ENCODE assay signal across 13 cellular contexts in genomic region chr9:136023401-136024225, GRCh38.
DNase-seq lines count a peak whose midpoint lies in the region; ATAC-seq, FAIRE-seq and TF ChIP-seq lines count a peak whose summit lies in the region.
"Had no signal": no experiment of that assay in that cellular context is flagged by ENCODE, and none has a peak within 500 bp of the region (broad histone marks: within the 10 kb centered on the region; RNA-seq: fewer than 3 reads in every experiment).

No MANE protein-coding gene starts in this region.

- peak overlapping the region; percentile 36 for H4K8ac ChIP-seq in H1 (ENCODE audit: extremely low read depth, insufficient read depth, low read length)

- H3K4me2 ChIP-seq in mammary epithelial cell (ENCODE audit: insufficient read depth, low read depth, low read length) = no peak overlapping the region
- H3K4me2 ChIP-seq in H1 (ENCODE audit: insufficient read depth in 1 of 2, low read depth in 2 of 2, low read length in 2 of 2) = no peak overlapping the region

- peak overlapping the region; percentile 67; the same call in 1 of the 2 replicates for H2BK20ac ChIP-seq in H1 (ENCODE audit: low read length)

- H3K4me1 Mint-ChIP-seq in MCF 10A (ENCODE audit: insufficient read depth, unreplicated experiment) = no peaks in the 10 kb centered on the region

- TF ChIP-seq POLR2A in H1 (IDR thresholded peaks at IDR 0.05; ENCODE audit: control extremely low read depth in 1 of 2, low read depth in 2 of 2, low read length in 2 of 2) (no peak), GM12891 (IDR thresholded peaks at IDR 0.05; ENCODE audit: low read depth, low read length) (no peak)

- no peak for ATAC-seq in stimulated activated naive CD8-positive, alpha-beta T cell treated with anti-CD3 and anti-CD28 coated beads, Interleukin-15, Interleukin-2, amounts not matched to agents 100 U/mL and 50 U/mL, for 24 hours

- H3K4ac ChIP-seq in H1 (replicated peaks; ENCODE audit: insufficient read length, low read depth, low read length) = no peak overlapping the region

- no peak overlapping the region for H2AFZ ChIP-seq in mammary epithelial cell (ENCODE audit: low read depth, low read length)
- H2AFZ ChIP-seq in H1 (ENCODE audit: low read length) = no peak overlapping the region

- no peak overlapping the region for H3K4me3 Mint-ChIP-seq in MCF 10A (ENCODE audit: unreplicated experiment)
- H3K4me3 Mint-ChIP-seq: CD4-positive, alpha-beta T cell had no signal

- no peak overlapping the region for H4K91ac ChIP-seq in H1 (replicated peaks; ENCODE audit: insufficient read length, low read length)

- peaks cover 78% of the 10 kb centered on the region for H3K79me2 ChIP-seq in mammary epithelial cell (ENCODE audit: insufficient read depth, low read length)
- peaks cover 0 to 4% of the 10 kb centered on the region in 2 experiments; a peak in 3 of 4 replicates for H3K79me2 ChIP-seq in H1 (ENCODE audit: control insufficient read depth in 1 of 2, insufficient read depth in 2 of 2, low read length in 2 of 2)

- peaks cover 14% of the 10 kb centered on the region for H3K79me1 ChIP-seq in H1 (ENCODE audit: low read depth, low read length)

- peak overlapping the region; percentile 100 for H2AK5ac ChIP-seq in H1 (ENCODE audit: low read depth, low read length)

- H3K18ac ChIP-seq in H1 (ENCODE audit: extremely low read depth, low read length) = no peak overlapping the region

- H3K23me2 ChIP-seq in H1 (ENCODE audit: low read depth, low read length) = peaks cover 5% of the 10 kb centered on the region; the same call in 1 of the 2 replicates

- H3K14ac ChIP-seq in H1 (ENCODE audit: insufficient read length) = no peak overlapping the region

- peak overlapping the region; percentile 47; the same call in 1 of the 2 replicates for H2BK5ac ChIP-seq in H1 (ENCODE audit: low read depth, low read length)

- no peaks in the 10 kb centered on the region for H3K4me1 ChIP-seq in mammary epithelial cell (ENCODE audit: insufficient read depth, low read length)
- H3K4me1 ChIP-seq in H1 (replicated peaks in 1 of 4; ENCODE audit: control insufficient read depth in 3 of 4, insufficient read depth in 4 of 4, low read length in 3 of 4) = peaks cover 4 to 18% (median 13%) of the 10 kb centered on the region in 4 experiments

- peak overlapping the region; percentile 96 for H2BK12ac ChIP-seq in H1 (ENCODE audit: low read depth, low read length)

- H4K5ac ChIP-seq in H1 (ENCODE audit: insufficient read length, low read depth, low read length) = no peak overlapping the region

- 82% methylated on average over 14 of the region's 17 CpGs for WGBS in mammary epithelial cell (ENCODE audit: low coverage, missing lambda C conversion rate)
- 90% methylated on average over 16 of the region's 17 CpGs; no CpG with 5 or more reads in 1 of the 2 experiments for WGBS in H1 (ENCODE audit: extremely low coverage in 1 of 2, insufficient coverage in 1 of 2, insufficient read length in 1 of 2, insufficient replicate concordance in 2 of 2, low coverage in 1 of 2, low lambda C conversion rate in 2 of 2, missing lambda C conversion rate in 1 of 2), 2 experiments

- peaks cover 16% of the 10 kb centered on the region for H3K36me3 Mint-ChIP-seq in MCF 10A (ENCODE audit: insufficient read depth, unreplicated experiment)

- CTCF ChIA-PET in mammary epithelial cell (lab: Charles Lee; ENCODE audit: low non-redundant PET) (interaction anchor here (0.6 kb wide), 1 partner anchor 57 kb away, joined by 3 read pairs; no protein-coding TSS in a partner anchor), MCF 10A (lab: Yijun Ruan, JAX) (interaction anchor here (0.8 kb wide), 2 partner anchors 24 to 98 kb away, joined by 3 read pairs; no protein-coding TSS in a partner anchor), H1 (lab: Charles Lee; ENCODE audit: partially characterized antibody) (interaction anchor here (0.8 to 1.6 kb wide), 3 partner anchors 24 to 98 kb away, joined by 3 to 5 read pairs (median 3); no protein-coding TSS in a partner anchor)

- POLR2A ChIA-PET in MCF 10A (lab: Yijun Ruan, JAX) = interaction anchor here (0.6 to 0.7 kb wide), 2 partner anchors 23 to 77 kb away, joined by 3 to 4 read pairs; no protein-coding TSS in a partner anchor
- POLR2A ChIA-PET in H1 (lab: Charles Lee; ENCODE audit: partially characterized antibody) = interaction anchor here (1.3 kb wide), 1 partner anchor 88 kb away, joined by 3 read pairs; no protein-coding TSS in a partner anchor

- peak overlapping the region; percentile 66; the same call in 1 of the 2 replicates for H2BK15ac ChIP-seq in H1 (ENCODE audit: low read length)

- no peak overlapping the region for H3K9ac ChIP-seq in mammary epithelial cell (ENCODE audit: insufficient read depth, low read length)
- H3K9ac ChIP-seq in H1 (replicated peaks in 1 of 4; ENCODE audit: extremely low read depth in 1 of 4, low read depth in 3 of 4, low read length in 3 of 4) = no peak overlapping the region; a peak in 1 of 7 replicates

- H3K36me3 ChIP-seq in mammary epithelial cell (ENCODE audit: insufficient read depth, low read length) = no peaks in the 10 kb centered on the region
- H3K36me3 ChIP-seq in H1 (ENCODE audit: control insufficient read depth in 2 of 4, insufficient read depth in 4 of 4, low read length in 3 of 4) = no peaks in the 10 kb centered on the region; a peak in 1 of 8 replicates
- peaks cover 2% of the 10 kb centered on the region; the same call in 1 of the 2 replicates for H3K36me3 ChIP-seq in MG63

- FAIRE-seq in H1 (lab: Jason Lieb, UNC) (no peak), GM12891 (lab: Jason Lieb, UNC) (no peak)
- FAIRE-seq: GM12892 had no signal

- H3K9me3 ChIP-seq in mammary epithelial cell (replicated peaks; ENCODE audit: insufficient read depth, low read length) (no peaks in the 10 kb centered on the region), H1 (ENCODE audit: insufficient read depth in 2 of 2, low read depth in 1 of 2, low read length in 1 of 2) (peaks cover 0 to 3% of the 10 kb centered on the region in 2 experiments; a peak in 1 of 4 replicates), MG63 (no peaks in the 10 kb centered on the region)

- no peaks in the 10 kb centered on the region for H3K27me3 Mint-ChIP-seq in MCF 10A (ENCODE audit: insufficient read depth, unreplicated experiment)
- H3K27me3 Mint-ChIP-seq: CD4-positive, alpha-beta T cell had no signal

- H3K23ac ChIP-seq in H1 (ENCODE audit: insufficient read length) = no peak overlapping the region

- H3K4me3 ChIP-seq in mammary epithelial cell (replicated peaks in 1 of 3; ENCODE audit: insufficient read depth in 1 of 3, low read depth in 2 of 3, low read length in 3 of 3) = no peak overlapping the region
- no peak overlapping the region for H3K4me3 ChIP-seq in H1 (ENCODE audit: extremely low read depth in 1 of 4, insufficient read depth in 2 of 4, low read depth in 3 of 4, low read length in 4 of 4)
- no peak overlapping the region for H3K4me3 ChIP-seq in MG63

- H3K56ac ChIP-seq in H1 (replicated peaks; ENCODE audit: insufficient read length, low read depth, low read length) = no peak overlapping the region

- in situ Hi-C loops in mammary epithelial cell (cut with MboI; ENCODE audit: low sequenced_read_pairs in 2 of 2) = no loop called here

- DNase-seq in mammary epithelial cell (peak; percentile 11), MCF 10A (ENCODE audit: unreplicated experiment) (no peak), H1 (ENCODE audit: low read depth in 1 of 2, low spot score in 2 of 2) (peak in 1 of 2 experiments; percentile 43), mucosa of gallbladder (ENCODE audit: low spot score) (peak; percentile 30), GM12891 (ENCODE audit: insufficient read length, low spot score) (no peak), NCI-H1092 treated with DMSO at 0.1 percent for 48 hours (lab: John Stamatoyannopoulos, UW) (no peak), MG63 (no peak)
- no peak for DNase-seq in stimulated activated naive CD8-positive, alpha-beta T cell treated with anti-CD3 and anti-CD28 coated beads, Interleukin-15, Interleukin-2, amounts not matched to agents 100 U/mL and 50 U/mL, for 24 hours
- DNase-seq: activated CD4-positive, alpha-beta T cell treated with anti-CD3 and anti-CD28 coated beads for 4 hours; CD4-positive, alpha-beta T cell; NCI-H146; occipital lobe had no signal

- H4K20me1 ChIP-seq in mammary epithelial cell (ENCODE audit: insufficient read depth, low read length) (no peaks in the 10 kb centered on the region), H1 (replicated peaks in 1 of 2; ENCODE audit: control insufficient read depth in 1 of 2, insufficient read depth in 2 of 2, low read length in 2 of 2) (peaks cover 0 to 6% of the 10 kb centered on the region in 2 experiments)

- BruUV-seq in mammary epithelial cell (replicated peaks; lab: Mats Ljungman, UMichigan) = no TSS peak
- no TSS peak for BruUV-seq in MCF 10A (replicated peaks; lab: Mats Ljungman, UMichigan)

- intact Hi-C loops in mammary epithelial cell (cut with micrococcal nuclease) (no loop called here), MCF 10A (cut with micrococcal nuclease) (no loop called here)

- no peak overlapping the region for H3K27ac ChIP-seq in mammary epithelial cell (ENCODE audit: insufficient read depth, low read depth, low read length)
- H3K27ac ChIP-seq in H1 (ENCODE audit: low read depth, low read length) = peak overlapping the region; percentile 33; the same call in 1 of the 2 replicates

- H3K9me3 Mint-ChIP-seq in MCF 10A (ENCODE audit: unreplicated experiment) = no peaks in the 10 kb centered on the region

- TF ChIP-seq CTCF in mammary epithelial cell (conservative IDR thresholded peaks at IDR 0.05 in 1 of 2, IDR thresholded peaks at IDR 0.05 in 1 of 2; ENCODE audit: extremely low read depth in 1 of 2, insufficient read depth in 1 of 2, low read depth in 1 of 2, low read length in 2 of 2) = no peak
- no peak for TF ChIP-seq CTCF in MCF 10A (IDR thresholded peaks at IDR 0.05; ENCODE audit: unreplicated experiment)
- no peak for TF ChIP-seq CTCF in H1 (IDR thresholded peaks at IDR 0.05; ENCODE audit: control extremely low read depth in 1 of 3, insufficient read depth in 1 of 3, low read depth in 1 of 3, low read length in 3 of 3)

- no peak overlapping the region for H2BK120ac ChIP-seq in H1 (replicated peaks; ENCODE audit: low read depth, low read length)

- H3K27me3 ChIP-seq in mammary epithelial cell (ENCODE audit: insufficient read depth, low read length) (no peaks in the 10 kb centered on the region), H1 (replicated peaks in 1 of 4; ENCODE audit: control insufficient read depth in 3 of 4, extremely low read depth in 1 of 4, insufficient read depth in 3 of 4, low read length in 3 of 4) (no peaks in the 10 kb centered on the region; a peak in 1 of 7 replicates), MG63 (no peaks in the 10 kb centered on the region)

- H3K27ac Mint-ChIP-seq in MCF 10A (ENCODE audit: low read depth, unreplicated experiment) = no peak overlapping the region
- H3K27ac Mint-ChIP-seq: CD4-positive, alpha-beta T cell had no signal

- TF ChIP-seq RAD21 in H1 (IDR thresholded peaks at IDR 0.05 in 1 of 2, conservative IDR thresholded peaks at IDR 0.05 in 1 of 2; ENCODE audit: low read depth in 2 of 2, low read length in 2 of 2) = no peak

- dilution Hi-C loops in mammary epithelial cell (cut with HindIII; ENCODE audit: low sequenced_read_pairs) = no loop called here

- no peak for TF ChIP-seq EP300 in H1 (IDR thresholded peaks at IDR 0.05; ENCODE audit: borderline replicate concordance in 1 of 2, low read depth in 2 of 2, low read length in 2 of 2)

TF ChIP-seq in GM12891, 5 proteins besides CTCF, POLR2A, EP300 and RAD21 (continues in another document):
- TF ChIP-seq POU2F2 (IDR thresholded peaks at IDR 0.05; ENCODE audit: low read depth, low read length) (no peak), PAX5 (IDR thresholded peaks at IDR 0.05; ENCODE audit: insufficient read depth, low read length, severe bottlenecking) (no peak)

Comparison
In these comparisons a context has a peak if more than half of its experiments do, and no peak if none do; other contexts are left out.
1. DNase-seq: peak in mammary epithelial cell (single experiment) and mucosa of gallbladder (single experiment); none in MCF 10A (single experiment), GM12891 (single experiment), NCI-H1092 treated with DMSO at 0.1 percent for 48 hours (single experiment), stimulated activated naive CD8-positive, alpha-beta T cell treated with anti-CD3 and anti-CD28 coated beads, Interleukin-15, Interleukin-2, amounts not matched to agents 100 U/mL and 50 U/mL, for 24 hours (single experiment) and MG63 (single experiment).